In genomic region chr10:128049226-128050010, GRCh38 we compare ENCODE assay signal across 12 cellular contexts.
A peak's percentile ranks its signal among the peaks of the same experiment; 100 is the strongest.
DNase-seq lines count a peak whose midpoint lies in the region; TF ChIP-seq lines count a peak whose summit lies in the region.
"Had no signal": no experiment of that assay in that cellular context is flagged by ENCODE, and none has a peak within 500 bp of the region (broad histone marks: within the 10 kb centered on the region; RNA-seq: fewer than 3 reads in every experiment).

No MANE protein-coding gene starts in this region.

- TF ChIP-seq EP300 in sigmoid colon (IDR thresholded peaks at IDR 0.05) = no peak

- H3K4me1 Mint-ChIP-seq in osteocyte (ENCODE audit: unreplicated experiment) = no peaks in the 10 kb centered on the region

- in situ Hi-C loops in GM13976 (cut with MboI; ENCODE audit: low sequenced_read_pairs, unreplicated experiment) = no loop called here

- H3K4me3 ChIP-seq in HL-60 (replicated peaks; ENCODE audit: insufficient read depth, low read length) = peak overlapping the region; percentile 69
- H3K4me3 ChIP-seq in coronary artery = peak overlapping the region; percentile 62
- H3K4me3 ChIP-seq in sigmoid colon = peak overlapping the region in 3 of 4 donors; percentile 9 to 32 (median 19)
- H3K4me3 ChIP-seq: K562 had no signal

- 90 to 91% methylated on average over 21 of the region's 21 CpGs for WGBS in sigmoid colon, 2 donors

- H3K27me3 ChIP-seq in HL-60 (ENCODE audit: insufficient read depth, poor library complexity, severe bottlenecking) (no peaks in the 10 kb centered on the region), sigmoid colon (no peaks in the 10 kb centered on the region)

- intact Hi-C loops in sigmoid colon (cut with DNase I) = no loop called here

- no peak for TF ChIP-seq CTCF in HL-60 (IDR thresholded peaks at IDR 0.05; ENCODE audit: insufficient read depth, low read length)
- TF ChIP-seq CTCF in RWPE1 (conservative IDR thresholded peaks at IDR 0.05; ENCODE audit: low read depth) = no peak
- TF ChIP-seq CTCF in coronary artery (IDR thresholded peaks at IDR 0.05) = no peak
- no peak for TF ChIP-seq CTCF in sigmoid colon (IDR thresholded peaks at IDR 0.05)
- no peak for TF ChIP-seq CTCF in GM13976 (IDR thresholded peaks at IDR 0.05; ENCODE audit: borderline replicate concordance, control extremely low read depth, extremely low read depth, insufficient read depth, missing control alignments)
- TF ChIP-seq CTCF in osteocyte (IDR thresholded peaks at IDR 0.05) = no peak

- CTCF ChIA-PET in RWPE1 (lab: Yijun Ruan, JAX) = interaction anchor here (0.6 to 2.2 kb wide), 3 partner anchors 20 to 38 kb away, joined by 3 to 26 read pairs (median 6); no protein-coding TSS in a partner anchor

- H3K4me1 ChIP-seq in sigmoid colon = peaks cover 0 to 15% (median 0%) of the 10 kb centered on the region in 4 donors

- H3K27ac ChIP-seq in HL-60 (replicated peaks) (peak overlapping the region; percentile 82), RWPE1 (peak overlapping the region; percentile 95), coronary artery (peak overlapping the region; percentile 43 to 78), sigmoid colon (peak overlapping the region; percentile 46 to 72 (median 62))

- H3K9me3 Mint-ChIP-seq in osteocyte (ENCODE audit: unreplicated experiment) = no peaks in the 10 kb centered on the region

- DNase-seq in HL-60 (ENCODE audit: low read depth in 1 of 2, low spot score in 1 of 2) (peak in 1 of 2 experiments; percentile 85), RWPE1 (ENCODE audit: low spot score) (no peak), coronary artery (ENCODE audit: low spot score) (no peak), sigmoid colon (peak; percentile 53), NCI-H2227 (lab: John Stamatoyannopoulos, UW; ENCODE audit: unreplicated experiment) (no peak), A172 (ENCODE audit: low spot score) (no peak), GM13976 (ENCODE audit: low spot score) (no peak), osteocyte (ENCODE audit: extremely low spot score, unreplicated experiment) (no peak)
- DNase-seq: activated CD8-positive, alpha-beta memory T cell treated with anti-CD3 and anti-CD28 coated beads for 24 hours; cortex of kidney; occipital lobe had no signal

- no peaks in the 10 kb centered on the region for H3K36me3 Mint-ChIP-seq in osteocyte (ENCODE audit: unreplicated experiment)

- no peak for TF ChIP-seq POLR2A in sigmoid colon (IDR thresholded peaks at IDR 0.05)

- POLR2A ChIA-PET in RWPE1 (lab: Yijun Ruan, JAX; ENCODE audit: low non-redundant PET) = interaction anchor here (0.6 to 2.4 kb wide), 5 partner anchors 10 to 142 kb away, joined by 3 to 10 read pairs (median 3); partner anchors contain the start of gene PTPRE

- peaks cover 0 to under 1% (median 0%) of the 10 kb centered on the region in 4 donors for H3K36me3 ChIP-seq in sigmoid colon

- no peaks in the 10 kb centered on the region for H3K9me3 ChIP-seq in sigmoid colon

- H3K27me3 Mint-ChIP-seq in osteocyte (ENCODE audit: unreplicated experiment) = no peaks in the 10 kb centered on the region

- H3K27ac Mint-ChIP-seq in osteocyte (ENCODE audit: unreplicated experiment) = no peak overlapping the region

- H3K4me3 Mint-ChIP-seq in osteocyte (ENCODE audit: unreplicated experiment) = no peak overlapping the region

Comparison
In these comparisons a context has a peak if more than half of its experiments do, and no peak if none do; other contexts are left out.
1. H3K4me3 ChIP-seq: peak in every context shown above with its lines; median percentile 69 in HL-60; 62 in coronary artery; 19 in sigmoid colon.